ENCODE assay signal across 8 cellular contexts in genomic region chr4:53541577-53542206, GRCh38. TPM values are rescaled to one million over a fixed set of nuclear protein-coding genes. Genes with fewer than 3 reads are reported as not detected.
DNase-seq lines count a peak whose midpoint lies in the region; TF ChIP-seq lines count a peak whose summit lies in the region.

No MANE protein-coding gene starts in this region.

- H3K4me3 Mint-ChIP-seq in osteocyte (ENCODE audit: unreplicated experiment) (no peak overlapping the region), Caco-2 (ENCODE audit: unreplicated experiment) (no peak overlapping the region)

- BruUV-seq in Caco-2 (replicated peaks; lab: Mats Ljungman, UMichigan) = no TSS peak

- H3K9me3 ChIP-seq in Caco-2 = no peaks in the 10 kb centered on the region

- peak; percentile 93 for DNase-seq in EH (ENCODE audit: low read depth)
- peak; percentile 62 for DNase-seq in NCI-H2171 (lab: John Stamatoyannopoulos, UW)
- DNase-seq in dermis blood vessel endothelial cell = peak; percentile 81
- DNase-seq in osteocyte (ENCODE audit: extremely low spot score, unreplicated experiment) = no peak
- no peak for DNase-seq in NK-92 treated with Interleukin-12 subunit alpha and Interleukin-12 subunit beta, amount 100 ng/mL, for 24 hours (lab: John Stamatoyannopoulos, UW)
- no peak for DNase-seq in Caco-2
- DNase-seq in activated CD4-positive, alpha-beta T cell treated with anti-CD3 and anti-CD28 coated beads for 4 hours = no peak
- DNase-seq in iPS-NIHi11 (ENCODE audit: low spot score) = no peak

- H3K36me3 Mint-ChIP-seq in osteocyte (ENCODE audit: unreplicated experiment) (no peaks in the 10 kb centered on the region), Caco-2 (ENCODE audit: insufficient read depth, unreplicated experiment) (no peaks in the 10 kb centered on the region)

- CTCF ChIA-PET in Caco-2 (lab: Charles Lee) = no interaction called here

- H3K4me1 Mint-ChIP-seq in osteocyte (ENCODE audit: unreplicated experiment) = peaks cover 34% of the 10 kb centered on the region
- H3K4me1 Mint-ChIP-seq in Caco-2 (ENCODE audit: low read depth, unreplicated experiment) = no peaks in the 10 kb centered on the region

- H3K27me3 Mint-ChIP-seq in osteocyte (ENCODE audit: unreplicated experiment) = no peaks in the 10 kb centered on the region
- no peaks in the 10 kb centered on the region for H3K27me3 Mint-ChIP-seq in Caco-2 (ENCODE audit: insufficient read depth, unreplicated experiment)

- no peaks in the 10 kb centered on the region for H3K36me3 ChIP-seq in Caco-2 (ENCODE audit: control insufficient read depth, insufficient read depth, low read length)

- H3K9me3 Mint-ChIP-seq in osteocyte (ENCODE audit: unreplicated experiment) (no peaks in the 10 kb centered on the region), Caco-2 (ENCODE audit: unreplicated experiment) (no peaks in the 10 kb centered on the region)

- H3K27ac Mint-ChIP-seq in osteocyte (ENCODE audit: unreplicated experiment) (peak overlapping the region; percentile 92), Caco-2 (ENCODE audit: unreplicated experiment) (no peak overlapping the region)

- POLR2A ChIA-PET in Caco-2 (lab: Charles Lee) = no interaction called here

- no peaks in the 10 kb centered on the region for H3K4me1 ChIP-seq in Caco-2

- no peaks in the 10 kb centered on the region for H3K27me3 ChIP-seq in Caco-2 (replicated peaks; ENCODE audit: control insufficient read depth, insufficient read depth, low read length)

- intact Hi-C loops in Caco-2 (cut with micrococcal nuclease; ENCODE audit: unreplicated experiment) = no loop called here

- TF ChIP-seq CTCF in osteocyte (IDR thresholded peaks at IDR 0.05) (no peak), Caco-2 (IDR thresholded peaks at IDR 0.05; ENCODE audit: insufficient read depth in 1 of 2, low read depth in 1 of 2, low read length in 1 of 2, severe bottlenecking in 1 of 2, unreplicated experiment in 1 of 2) (no peak)

- no peak overlapping the region for H3K4me3 ChIP-seq in Caco-2 (ENCODE audit: low read depth, low read length)

RNA-seq across cellular contexts. Expression of gene LNX1, which starts 49.6 kb away (rescaled TPM):
- total RNA-seq in dermis blood vessel endothelial cell (3.1 TPM in 2 replicates), osteocyte (0.24 and 0.44 TPM in 2 replicates), Caco-2 (2022) (9.3 and 12.4 TPM in 2 replicates)

Comparison
In these comparisons a context has a peak if more than half of its experiments do, and no peak if none do; other contexts are left out.
1. DNase-seq: peak in EH (single experiment), NCI-H2171 (single experiment) and dermis blood vessel endothelial cell (single experiment); none in osteocyte (single experiment), NK-92 treated with Interleukin-12 subunit alpha and Interleukin-12 subunit beta, amount 100 ng/mL, for 24 hours (single experiment), Caco-2 (0 of 2), activated CD4-positive, alpha-beta T cell treated with anti-CD3 and anti-CD28 coated beads for 4 hours (0 of 2) and iPS-NIHi11 (single experiment).